ENCODE assay signal across 8 cellular contexts in genomic region chr11:107549253-107549953, GRCh38. TPM values are rescaled to one million over a fixed set of nuclear protein-coding genes. Genes with fewer than 3 reads are reported as not detected.
DNase-seq lines count a peak whose midpoint lies in the region; ATAC-seq and TF ChIP-seq lines count a peak whose summit lies in the region.

No MANE protein-coding gene starts in this region.

- H3K27ac ChIP-seq in SK-N-MC (no peak overlapping the region), dorsolateral prefrontal cortex (no peak overlapping the region)

- H3K27ac Mint-ChIP-seq in naive B cell: no peak overlapping the region

- H3K4me1 Mint-ChIP-seq in naive B cell: peaks cover 0 to 7% (median 6%) of the 10 kb centered on the region in 3 donors

- H3K4me3 ChIP-seq in AG10803 (ENCODE audit: low read length) (no peak overlapping the region), SK-N-MC (no peak overlapping the region), dorsolateral prefrontal cortex (peak overlapping the region in 5 of 59 donors; percentile 5 to 32 (median 19)), MG63 (no peak overlapping the region)

- no peak overlapping the region for H3K9ac ChIP-seq in SK-N-MC (ENCODE audit: insufficient read length)

- H3K36me3 ChIP-seq in SK-N-MC (ENCODE audit: insufficient read depth, low read length) (peaks cover 25% of the 10 kb centered on the region), MG63 (peaks cover 17% of the 10 kb centered on the region)

- TF ChIP-seq CTCF in AG10803 (conservative IDR thresholded peaks at IDR 0.05; ENCODE audit: low read length) (peak; percentile 94), dorsolateral prefrontal cortex (IDR thresholded peaks at IDR 0.05 in 54 of 56, conservative IDR thresholded peaks at IDR 0.05 in 2 of 56; ENCODE audit: low read depth in 1 of 56, partially characterized antibody in 56 of 56) (peak; percentile 58 to 90 (median 82))

- H3K27me3 ChIP-seq in dorsolateral prefrontal cortex (no peaks in the 10 kb centered on the region), MG63 (no peaks in the 10 kb centered on the region)

- H3K27me3 Mint-ChIP-seq in naive B cell: no peaks in the 10 kb centered on the region

- DNase-seq in AG10803 (ENCODE audit: low read depth) (peak; percentile 52), GM03348 (ENCODE audit: low spot score) (peak; percentile 57), SK-N-MC (ENCODE audit: low read depth, low spot score) (peak; percentile 34), dorsolateral prefrontal cortex (no peak), naive B cell (peak; percentile 26), MG63 (no peak), NCI-H187 treated with DMSO at 0.1 percent for 48 hours (lab: John Stamatoyannopoulos, UW) (no peak)

- no peak overlapping the region for H3K4me3 Mint-ChIP-seq in naive B cell

- no peaks in the 10 kb centered on the region for H3K9me3 Mint-ChIP-seq in naive B cell

- intact Hi-C loops in dorsolateral prefrontal cortex (cut with DNase I): no loop called here

- H3K9me3 ChIP-seq in SK-N-MC (ENCODE audit: low read depth, low read length) (no peaks in the 10 kb centered on the region), MG63 (no peaks in the 10 kb centered on the region)

- ATAC-seq in HG03442 (IDR thresholded peaks at IDR 0.05; ENCODE audit: unreplicated experiment) (peak; percentile 41), naive B cell (ENCODE audit: low read depth in 2 of 2) (no peak)

- peaks cover 0 to 12% of the 10 kb centered on the region in 2 donors for H3K36me3 Mint-ChIP-seq in naive B cell

RNA-seq across cellular contexts. Expression of gene ALKBH8, which starts 16.1 kb away (rescaled TPM):
- total RNA-seq in dorsolateral prefrontal cortex: 10 to 100 TPM in 27 of 120 experiments, 1 to 10 TPM in 93; 2.9 to 14.5 (median 8.3) TPM
- polyA plus RNA-seq in naive B cell (ENCODE audit: low read depth in 6 of 6): 10 to 100 TPM in 2 of 6 donors, 1 to 10 TPM in 4; 3.8 to 13.0 (median 8.7) TPM
- 5.5 and 7.0 TPM in 2 replicates for total RNA-seq in MG63 (2014; rRNA removed; shearing (Covaris generic); ENCODE audit: low replicate concordance)

RNA-seq across cellular contexts. Expression of gene ELMOD1, which starts 41.5 kb away (rescaled TPM):
- 100 to 1,000 TPM in 59 of 120 experiments, 10 to 100 TPM in 61; 25.6 to 132 (median 99.7) TPM for total RNA-seq in dorsolateral prefrontal cortex
- not detected for polyA plus RNA-seq in naive B cell (ENCODE audit: low read depth in 6 of 6)
- not detected in 2 replicates for total RNA-seq in MG63 (2014; rRNA removed; shearing (Covaris generic); ENCODE audit: low replicate concordance)

Comparison
In these comparisons a context has a peak if more than half of its experiments do, and no peak if none do; other contexts are left out.
1. DNase-seq: peak in AG10803 (single experiment), GM03348 (single experiment), SK-N-MC (single experiment) and naive B cell (single experiment); none in dorsolateral prefrontal cortex (0 of 10), MG63 (single experiment) and NCI-H187 treated with DMSO at 0.1 percent for 48 hours (single experiment).
2. RNA of gene ELMOD1, which starts 41.5 kb away (total RNA-seq): 25.6 to 132 TPM in dorsolateral prefrontal cortex; not detected in MG63; every median in the first group is over 10 times any median in the second.